ENCODE assay signal across 23 cellular contexts in genomic region chrX:53230116-53230515, GRCh38. TPM values are rescaled to one million over a fixed set of nuclear protein-coding genes. Genes with fewer than 3 reads are reported as not detected.
DNase-seq lines count a peak whose midpoint lies in the region; ATAC-seq, FAIRE-seq and TF ChIP-seq lines count a peak whose summit lies in the region.
"Had no signal": no experiment of that assay in that cellular context is flagged by ENCODE, and none has a peak within 500 bp of the region (broad histone marks: within the 10 kb centered on the region; RNA-seq: fewer than 3 reads in every experiment).

No MANE protein-coding gene starts in this region.

- H3K9me3 Mint-ChIP-seq in GM23338 (no peaks in the 10 kb centered on the region), IgD-negative memory B cell (no peaks in the 10 kb centered on the region)
- peaks cover 0 to 3% (median 0%) of the 10 kb centered on the region in 5 donors for H3K9me3 Mint-ChIP-seq in CD8-positive, alpha-beta memory T cell
- H3K9me3 Mint-ChIP-seq: CD4-positive, alpha-beta T cell; CD8-positive, alpha-beta T cell had no signal

- H3K9ac ChIP-seq in K562 (ENCODE audit: insufficient read depth in 1 of 2, low read depth in 2 of 2, low read length in 2 of 2): peak overlapping the region in 1 of 2 experiments; percentile 79; a peak in 2 of 4 replicates
- H3K9ac ChIP-seq: BLaER1 treated with 17β-estradiol and CSF1 and Interleukin-3, amounts not matched to agents 10 nM and 100 nM had no signal

- H3K4me3 Mint-ChIP-seq in GM23338 (no peak overlapping the region), IgD-negative memory B cell (no peak overlapping the region)
- no peak overlapping the region for H3K4me3 Mint-ChIP-seq in CD8-positive, alpha-beta memory T cell
- H3K4me3 Mint-ChIP-seq: B cell; CD4-positive, alpha-beta T cell; CD8-positive, alpha-beta T cell had no signal

- H3K4me3 ChIP-seq in GM23338: no peak overlapping the region
- H3K4me3 ChIP-seq in K562: no peak overlapping the region
- H3K4me3 ChIP-seq in CD8-positive, alpha-beta memory T cell (ENCODE audit: low read length): no peak overlapping the region
- H3K4me3 ChIP-seq: A549; BLaER1 treated with 17β-estradiol and CSF1 and Interleukin-3, amounts not matched to agents 10 nM and 100 nM had no signal

- H2AFZ ChIP-seq in GM23338 (no peak overlapping the region), K562 (ENCODE audit: low read depth, low read length) (0 out of 2 replicates have a peak overlapping the region, but pooled peaks have one; percentile 9)

- 66% methylated on average over 4 of the region's 5 CpGs for WGBS in K562 (ENCODE audit: insufficient coverage, low coverage, missing lambda C conversion rate)

- H3K4me1 ChIP-seq in GM23338 (ENCODE audit: insufficient read depth): no peaks in the 10 kb centered on the region
- peaks cover 11 to 16% of the 10 kb centered on the region in 2 experiments; a peak in 3 of 5 replicates for H3K4me1 ChIP-seq in K562 (replicated peaks in 1 of 2; ENCODE audit: control insufficient read depth in 2 of 2, insufficient read depth in 2 of 2, low read length in 2 of 2)
- peaks cover 5% of the 10 kb centered on the region for H3K4me1 ChIP-seq in CD8-positive, alpha-beta memory T cell (ENCODE audit: insufficient read depth, low read length)
- H3K4me1 ChIP-seq: A549 had no signal

- H3K9me2 ChIP-seq in GM23338 (ENCODE audit: insufficient read depth): no peaks in the 10 kb centered on the region

- no peaks in the 10 kb centered on the region for H3K9me3 ChIP-seq in K562 (replicated peaks; ENCODE audit: control insufficient read depth, insufficient read depth, low read depth, low read length)
- H3K9me3 ChIP-seq in CD8-positive, alpha-beta memory T cell (ENCODE audit: low read length): no peaks in the 10 kb centered on the region
- H3K9me3 ChIP-seq: A549; BLaER1 treated with 17β-estradiol and CSF1 and Interleukin-3, amounts not matched to agents 10 nM and 100 nM had no signal

- no peak for TF ChIP-seq POLR2A in K562 (conservative IDR thresholded peaks at IDR 0.05)

- TF ChIP-seq CTCF in 22Rv1 (IDR thresholded peaks at IDR 0.05) (no peak), GM23338 (conservative IDR thresholded peaks at IDR 0.05; ENCODE audit: low read depth in 2 of 2) (no peak), K562 (IDR thresholded peaks at IDR 0.05 in 2 of 3, conservative IDR thresholded peaks at IDR 0.05 in 1 of 3; ENCODE audit: insufficient read depth in 2 of 3, low read depth in 1 of 3, low read length in 3 of 3) (no peak)

- FAIRE-seq in K562 (lab: Jason Lieb, UNC): no peak
- FAIRE-seq: G401.6, GM12891, GM19239 had no signal

- in situ Hi-C loops in K562 (cut with MboI): no loop called here

- TF ChIP-seq RAD21 in K562 (CRISPR knock-in tag; conservative IDR thresholded peaks at IDR 0.05 in 1 of 2, IDR thresholded peaks at IDR 0.05 in 1 of 2): no peak

- BruUV-seq in K562 (replicated peaks; lab: Mats Ljungman, UMichigan): no TSS peak

- H3K36me3 ChIP-seq in GM23338 (ENCODE audit: insufficient read depth) (no peaks in the 10 kb centered on the region), K562 (ENCODE audit: control insufficient read depth, insufficient read depth, low read length) (peaks cover 4% of the 10 kb centered on the region; the same call in 1 of the 3 replicates)
- H3K36me3 ChIP-seq in CD8-positive, alpha-beta memory T cell (ENCODE audit: insufficient read depth, low read length): no peaks in the 10 kb centered on the region
- H3K36me3 ChIP-seq: BLaER1 treated with 17β-estradiol and CSF1 and Interleukin-3, amounts not matched to agents 10 nM and 100 nM had no signal

- H3K9me1 ChIP-seq in K562 (ENCODE audit: control insufficient read depth, insufficient read depth, low read length): no peaks in the 10 kb centered on the region

- H3F3A ChIP-seq in GM23338 (replicated peaks; ENCODE audit: low read depth): no peaks in the 10 kb centered on the region

- no peak overlapping the region for H3K27ac Mint-ChIP-seq in GM23338
- peak overlapping the region in 2 of 3 donors; percentile 29 to 67 for H3K27ac Mint-ChIP-seq in IgD-negative memory B cell
- no peak overlapping the region for H3K27ac Mint-ChIP-seq in CD8-positive, alpha-beta memory T cell
- H3K27ac Mint-ChIP-seq: B cell; CD4-positive, alpha-beta T cell; CD8-positive, alpha-beta T cell had no signal

- no peaks in the 10 kb centered on the region for H3K27me3 ChIP-seq in GM23338 (ENCODE audit: insufficient read depth)
- H3K27me3 ChIP-seq in K562 (ENCODE audit: control insufficient read depth in 2 of 2, insufficient read depth in 2 of 2, low read length in 2 of 2): no peaks in the 10 kb centered on the region
- H3K27me3 ChIP-seq in CD8-positive, alpha-beta memory T cell (ENCODE audit: insufficient read depth, low read length, poor library complexity, severe bottlenecking): no peaks in the 10 kb centered on the region

- H3K4me1 Mint-ChIP-seq in GM23338: peaks cover 6% of the 10 kb centered on the region; the same call in 2 of the 3 replicates
- peaks cover 5 to 11% (median 9%) of the 10 kb centered on the region in 3 donors for H3K4me1 Mint-ChIP-seq in IgD-negative memory B cell
- H3K4me1 Mint-ChIP-seq in CD8-positive, alpha-beta memory T cell: peaks cover 9 to 10% (median 10%) of the 10 kb centered on the region in 3 donors

- intact Hi-C loops in K562 (cut with micrococcal nuclease): no loop called here

- ATAC-seq in GM23338 (no peak), K562 (no peak)
- ATAC-seq: A549; CD8-positive, alpha-beta T cell had no signal

- DNase-seq in GM23338 (ENCODE audit: low spot score) (peak; percentile 14), K562 (ENCODE audit: extremely low read depth in 1 of 4, low spot score in 3 of 4) (no peak), DMS53 treated with DMSO at 0.1 percent for 48 hours (lab: John Stamatoyannopoulos, UW; ENCODE audit: unreplicated experiment) (no peak), NCI-H226 (no peak)
- DNase-seq in CD8-positive, alpha-beta memory T cell: no peak
- DNase-seq: AML-193; CD4-positive, alpha-beta T cell; CD8-positive, alpha-beta T cell; COR-L47; DMS 273 treated with DMSO at 0.1 percent for 48 hours; DMS153; DMS53; DMS79 treated with DMSO at 0.1 percent for 48 hours; GF-D8 had no signal

- CTCF ChIA-PET in K562 (lab: Yijun Ruan, JAX; ENCODE audit: low intra/inter-chr PET ratio): no interaction called here
- CTCF ChIA-PET in CD8-positive, alpha-beta memory T cell (lab: Charles Lee): no interaction called here

- H3K27me3 Mint-ChIP-seq in GM23338 (ENCODE audit: insufficient read depth, low read depth, poor library complexity) (peaks cover 5% of the 10 kb centered on the region), IgD-negative memory B cell (peaks cover 6% of the 10 kb centered on the region)
- H3K27me3 Mint-ChIP-seq in CD8-positive, alpha-beta memory T cell: peaks cover 5 to 14% of the 10 kb centered on the region in 2 donors
- H3K27me3 Mint-ChIP-seq: B cell; CD4-positive, alpha-beta T cell had no signal

- no peak for TF ChIP-seq EP300 in K562 (IDR thresholded peaks at IDR 0.05; ENCODE audit: low read length)

- POLR2A ChIA-PET in K562 (lab: Yijun Ruan, JAX): interaction anchor here (0.7 kb wide), 1 partner anchor 11 kb away, joined by 3 read pairs; no protein-coding TSS in a partner anchor
- POLR2A ChIA-PET in CD8-positive, alpha-beta memory T cell (lab: Charles Lee): no interaction called here

- H3K36me3 Mint-ChIP-seq in GM23338 (ENCODE audit: low read depth) (peaks cover 3% of the 10 kb centered on the region; the same call in 2 of the 3 replicates), IgD-negative memory B cell (no peaks in the 10 kb centered on the region)
- peaks cover 0 to 2% (median 0%) of the 10 kb centered on the region in 3 donors for H3K36me3 Mint-ChIP-seq in CD8-positive, alpha-beta memory T cell

- H3K27ac ChIP-seq in 22Rv1 (peak overlapping the region; percentile 87), GM23338 (ENCODE audit: low read depth) (no peak overlapping the region), K562 (ENCODE audit: extremely low read depth, low read depth, low read length) (no peak overlapping the region)
- H3K27ac ChIP-seq in CD8-positive, alpha-beta memory T cell (ENCODE audit: low read depth, low read length): no peak overlapping the region
- H3K27ac ChIP-seq: A549; BLaER1 treated with 17β-estradiol and CSF1 and Interleukin-3, amounts not matched to agents 10 nM and 100 nM; C4-2B had no signal

- no peaks in the 10 kb centered on the region for H4K20me1 ChIP-seq in GM23338 (replicated peaks; ENCODE audit: insufficient read depth)
- H4K20me1 ChIP-seq in K562 (replicated peaks; ENCODE audit: control insufficient read depth, insufficient read depth, low read length): no peaks in the 10 kb centered on the region
- H4K20me1 ChIP-seq: BLaER1 treated with 17β-estradiol and CSF1 and Interleukin-3, amounts not matched to agents 10 nM and 100 nM had no signal

- H3K79me2 ChIP-seq in GM23338 (replicated peaks; ENCODE audit: insufficient read depth) (no peaks in the 10 kb centered on the region), K562 (ENCODE audit: control insufficient read depth, insufficient read depth, low read length) (peaks cover under 1% of the 10 kb centered on the region; the same call in 2 of the 3 replicates)

- H3K4me2 ChIP-seq in GM23338: no peak overlapping the region
- no peak overlapping the region for H3K4me2 ChIP-seq in K562 (ENCODE audit: insufficient read depth, low read length)
- H3K4me2 ChIP-seq: A549; BLaER1 treated with 17β-estradiol and CSF1 and Interleukin-3, amounts not matched to agents 10 nM and 100 nM had no signal

RNA-seq across cellular contexts. Expression of gene KDM5C, which starts 5.1 kb away (rescaled TPM):
- total RNA-seq in GM23338 (2014; rRNA removed; shearing (Covaris generic)): 139 and 173 TPM in 2 replicates
- polyA plus RNA-seq in GM23338 (2016; fragmentation: Nextera tagmentation; extraction: Ambion mirVana) (18.3 and 20.3 TPM in 2 replicates), IgD-negative memory B cell (35.4 TPM), K562 (2011; rRNA removed) (52.4 and 82.6 TPM in 2 replicates), K562 (2014; fragmentation: Illumina TruSeq; extraction: Trizol) (59.1 and 66.6 TPM in 2 replicates), K562 (2014; fragmentation: Nextera tagmentation; extraction: Ambion mirVana) (under 1 TPM; 0.62 to 0.83 TPM), K562 (2014; rRNA removed) (44.0 and 64.7 TPM in 2 replicates)
- 402 and 573 TPM in 2 replicates for total RNA-seq in K562 (2011; cell fraction: chromatin; rRNA removed; ENCODE audit: low replicate concordance)
- total RNA-seq in K562 (2011; cell fraction: nucleolus; rRNA removed): 257 and 272 TPM in 2 replicates
- 184 and 231 TPM in 2 replicates for total RNA-seq in K562 (2011; cell fraction: nucleoplasm; rRNA removed)
- total RNA-seq in K562 (2014; rRNA removed) (61.1 and 82.1 TPM in 2 replicates), K562 (2014; rRNA removed; fragmentation: Illumina TruSeq; extraction: Trizol) (44.5 and 53.1 TPM in 2 replicates), K562 (2015; rRNA removed; fragmentation: Illumina TruSeq; extraction: Trizol) (41.4 and 43.4 TPM in 2 replicates), K562 (2021) (110 and 136 TPM in 2 replicates)
- polyA plus RNA-seq in K562 (2011; cell fraction: cytosol; rRNA removed): 45.7 and 53.1 TPM in 2 replicates
- polyA plus RNA-seq in K562 (2011; cell fraction: nucleus; rRNA removed): 311 and 369 TPM in 2 replicates
- polyA plus RNA-seq in K562 (2012): 64.3 and 71.8 TPM in 2 replicates
- 81.5 and 92.7 TPM in 2 replicates for polyA minus RNA-seq in K562 (2011; rRNA and poly(A)+ RNA removed)
- polyA minus RNA-seq in K562 (2011; cell fraction: cytosol; rRNA and poly(A)+ RNA removed): 71.3 and 80.0 TPM in 2 replicates
- 113 and 144 TPM in 2 replicates for polyA minus RNA-seq in K562 (2011; cell fraction: nucleus; rRNA and poly(A)+ RNA removed)
- 10 to 100 TPM; 85.3 to 86.4 TPM for total RNA-seq in CD8-positive, alpha-beta memory T cell
- polyA plus RNA-seq in CD8-positive, alpha-beta memory T cell: 39.1 TPM

RNA-seq across cellular contexts. Expression of gene IQSEC2, which starts 51.3 kb away (rescaled TPM):
- total RNA-seq in GM23338 (2014; rRNA removed; shearing (Covaris generic)): 81.6 and 92.2 TPM in 2 replicates
- polyA plus RNA-seq in GM23338 (2016; fragmentation: Nextera tagmentation; extraction: Ambion mirVana) (10.7 and 12.3 TPM in 2 replicates), IgD-negative memory B cell (not detected), K562 (2011; rRNA removed) (23.9 and 25.8 TPM in 2 replicates), K562 (2014; fragmentation: Illumina TruSeq; extraction: Trizol) (31.4 and 32.8 TPM in 2 replicates), K562 (2014; fragmentation: Nextera tagmentation; extraction: Ambion mirVana) (1 to 10 TPM; 2.7 to 2.8 TPM), K562 (2014; rRNA removed) (25.6 and 29.4 TPM in 2 replicates)
- 57.2 and 111 TPM in 2 replicates for total RNA-seq in K562 (2011; cell fraction: chromatin; rRNA removed; ENCODE audit: low replicate concordance)
- total RNA-seq in K562 (2011; cell fraction: nucleolus; rRNA removed): 39.6 and 44.2 TPM in 2 replicates
- total RNA-seq in K562 (2011; cell fraction: nucleoplasm; rRNA removed): 63.2 and 85.5 TPM in 2 replicates
- total RNA-seq in K562 (2014; rRNA removed) (18.9 and 20.1 TPM in 2 replicates), K562 (2014; rRNA removed; fragmentation: Illumina TruSeq; extraction: Trizol) (12.3 TPM in 2 replicates), K562 (2015; rRNA removed; fragmentation: Illumina TruSeq; extraction: Trizol) (10.5 and 11.5 TPM in 2 replicates), K562 (2021) (35.9 and 41.8 TPM in 2 replicates)
- polyA plus RNA-seq in K562 (2011; cell fraction: cytosol; rRNA removed): 17.7 and 23.5 TPM in 2 replicates
- polyA plus RNA-seq in K562 (2011; cell fraction: nucleus; rRNA removed): 55.7 and 92.8 TPM in 2 replicates
- polyA plus RNA-seq in K562 (2012): 24.4 and 70.9 TPM in 2 replicates
- polyA minus RNA-seq in K562 (2011; rRNA and poly(A)+ RNA removed): 14.2 and 18.2 TPM in 2 replicates
- 16.8 and 18.3 TPM in 2 replicates for polyA minus RNA-seq in K562 (2011; cell fraction: cytosol; rRNA and poly(A)+ RNA removed)
- polyA minus RNA-seq in K562 (2011; cell fraction: nucleus; rRNA and poly(A)+ RNA removed): 32.3 and 34.9 TPM in 2 replicates
- under 1 TPM; 0.29 to 0.96 TPM for total RNA-seq in CD8-positive, alpha-beta memory T cell
- 0.35 TPM for polyA plus RNA-seq in CD8-positive, alpha-beta memory T cell

Comparison
In these comparisons a context has a peak if more than half of its experiments do, and no peak if none do; other contexts are left out.
1. H3K27ac Mint-ChIP-seq: peak in IgD-negative memory B cell (2 of 3); none in GM23338 (single experiment) and CD8-positive, alpha-beta memory T cell (0 of 8).